Comparison of ENCODE assay signal across 14 cellular contexts in genomic region chr15:92645051-92645631, GRCh38. TPM values are rescaled to one million over a fixed set of nuclear protein-coding genes. Genes with fewer than 3 reads are reported as not detected.
DNase-seq lines count a peak whose midpoint lies in the region; ATAC-seq and TF ChIP-seq lines count a peak whose summit lies in the region.
"Had no signal": no experiment of that assay in that cellular context is flagged by ENCODE, and none has a peak within 500 bp of the region (broad histone marks: within the 10 kb centered on the region; RNA-seq: fewer than 3 reads in every experiment).

No MANE protein-coding gene starts in this region.

- intact Hi-C loops in esophagus squamous epithelium (cut with DNase I): no loop called here
- intact Hi-C loops in sciatic nerve (cut with DNase I): no loop called here

- 54 to 67% methylated on average over 6 of the region's 6 CpGs for whole genome bisulfite sequencing in esophagus squamous epithelium, 2 donors

- no peak overlapping the region for H3K4me3 Mint-ChIP-seq in GM23338
- H3K4me3 Mint-ChIP-seq: activated CD8-positive, alpha-beta memory T cell treated with anti-CD3 and anti-CD28 coated beads, Interleukin-2, amount 10 ng/mL, durations not matched to agents 7 days and 5 days; activated naive CD8-positive, alpha-beta T cell; immature natural killer cell; T-helper 17 cell had no signal

- peaks cover 7% of the 10 kb centered on the region; the same call in 2 of the 3 replicates for H3K9me3 Mint-ChIP-seq in GM23338
- H3K9me3 Mint-ChIP-seq: immature natural killer cell had no signal

- peaks cover 8% of the 10 kb centered on the region for H3K27me3 Mint-ChIP-seq in GM23338 (ENCODE audit: insufficient read depth, low read depth, poor library complexity)
- H3K27me3 Mint-ChIP-seq: activated naive CD8-positive, alpha-beta T cell had no signal

- peaks cover 14% of the 10 kb centered on the region for H3K36me3 Mint-ChIP-seq in GM23338 (ENCODE audit: low read depth)
- H3K36me3 Mint-ChIP-seq: activated CD8-positive, alpha-beta memory T cell treated with anti-CD3 and anti-CD28 coated beads, Interleukin-2, amount 10 ng/mL, durations not matched to agents 7 days and 5 days; immature natural killer cell had no signal

- H3K4me3 ChIP-seq in GM23338: no peak overlapping the region
- H3K4me3 ChIP-seq in esophagus squamous epithelium: no peak overlapping the region
- H3K4me3 ChIP-seq: coronary artery, sigmoid colon had no signal

- no peaks in the 10 kb centered on the region for H3K27me3 ChIP-seq in GM23338 (ENCODE audit: insufficient read depth)
- H3K27me3 ChIP-seq in esophagus squamous epithelium: no peaks in the 10 kb centered on the region
- H3K27me3 ChIP-seq: sigmoid colon had no signal

- H3F3A ChIP-seq in GM23338 (replicated peaks; ENCODE audit: low read depth): no peaks in the 10 kb centered on the region; the same call in 1 of the 2 replicates

- 0 out of 2 replicates have a peak overlapping the region, but pooled peaks have one; percentile 36 for H3K27ac ChIP-seq in GM23338 (ENCODE audit: low read depth)
- peak overlapping the region in 3 of 4 donors; percentile 22 to 63 (median 57) for H3K27ac ChIP-seq in esophagus squamous epithelium
- H3K27ac ChIP-seq: coronary artery, sigmoid colon had no signal

- peak overlapping the region; percentile 29; the same call in 1 of the 2 replicates for H3K27ac Mint-ChIP-seq in GM23338
- H3K27ac Mint-ChIP-seq: activated CD8-positive, alpha-beta memory T cell treated with anti-CD3 and anti-CD28 coated beads, Interleukin-2, amount 10 ng/mL, durations not matched to agents 7 days and 5 days; activated naive CD8-positive, alpha-beta T cell; immature natural killer cell; T-helper 17 cell had no signal

- no peak overlapping the region for H2AFZ ChIP-seq in GM23338

- ATAC-seq in GM23338: no peak
- ATAC-seq in sciatic nerve: peak; percentile 36
- ATAC-seq in HG02840 (IDR thresholded peaks at IDR 0.05; ENCODE audit: low FRiP score, unreplicated experiment): no peak
- ATAC-seq: activated CD8-positive, alpha-beta memory T cell treated with anti-CD3 and anti-CD28 coated beads, Interleukin-2, amount 10 ng/mL, durations not matched to agents 7 days and 5 days; T-helper 17 cell had no signal

- H3K36me3 ChIP-seq in GM23338 (ENCODE audit: insufficient read depth): no peaks in the 10 kb centered on the region
- no peaks in the 10 kb centered on the region for H3K36me3 ChIP-seq in esophagus squamous epithelium
- H3K36me3 ChIP-seq: sigmoid colon had no signal

- DNase-seq in GM23338 (ENCODE audit: low spot score): no peak
- peak; percentile 24 for DNase-seq in NCI-H82 treated with DMSO at 0.1 percent for 48 hours (lab: John Stamatoyannopoulos, UW; ENCODE audit: unreplicated experiment)
- DNase-seq in esophagus squamous epithelium (lab: John Stamatoyannopoulos, UW): no peak
- no peak for DNase-seq in sciatic nerve (ENCODE audit: low spot score)
- DNase-seq in anterior cingulate cortex (lab: John Stamatoyannopoulos, UW): no peak
- no peak for DNase-seq in DMS114 treated with DMSO at 0.1 percent for 48 hours (lab: John Stamatoyannopoulos, UW; ENCODE audit: unreplicated experiment)
- DNase-seq: activated CD8-positive, alpha-beta memory T cell treated with anti-CD3 and anti-CD28 coated beads, Interleukin-2, amount 10 ng/mL, durations not matched to agents 7 days and 5 days; immature natural killer cell; sigmoid colon; substantia nigra; T-helper 17 cell had no signal

- H3K9me3 ChIP-seq in esophagus squamous epithelium: no peaks in the 10 kb centered on the region
- H3K9me3 ChIP-seq: sigmoid colon had no signal

- TF ChIP-seq POLR2A in esophagus squamous epithelium (IDR thresholded peaks at IDR 0.05): no peak

- H4K20me1 ChIP-seq in GM23338 (replicated peaks; ENCODE audit: insufficient read depth): no peaks in the 10 kb centered on the region

- H3K4me1 Mint-ChIP-seq in GM23338: peaks cover 47% of the 10 kb centered on the region
- H3K4me1 Mint-ChIP-seq: activated CD8-positive, alpha-beta memory T cell treated with anti-CD3 and anti-CD28 coated beads, Interleukin-2, amount 10 ng/mL, durations not matched to agents 7 days and 5 days; immature natural killer cell had no signal

- peaks cover 10% of the 10 kb centered on the region for H3K9me2 ChIP-seq in GM23338 (ENCODE audit: insufficient read depth)

- H3K4me1 ChIP-seq in GM23338 (ENCODE audit: insufficient read depth) (peaks cover 35% of the 10 kb centered on the region), esophagus squamous epithelium (peaks cover 0 to 29% (median 0%) of the 10 kb centered on the region in 3 donors)

- peaks cover 78% of the 10 kb centered on the region for H3K79me2 ChIP-seq in GM23338 (replicated peaks; ENCODE audit: insufficient read depth)

- TF ChIP-seq CTCF in GM23338 (conservative IDR thresholded peaks at IDR 0.05; ENCODE audit: low read depth in 2 of 2) (no peak), esophagus squamous epithelium (IDR thresholded peaks at IDR 0.05) (no peak)

- no peak overlapping the region for H3K4me2 ChIP-seq in GM23338

TF ChIP-seq in GM23338, 12 proteins besides CTCF, POLR2A, EP300 and RAD21:
- TF ChIP-seq ZNF331 (CRISPR knock-in tag; IDR thresholded peaks at IDR 0.05; ENCODE audit: low read depth) (no peak), EZH2phosphoT487 (IDR thresholded peaks at IDR 0.05; ENCODE audit: unreplicated experiment) (no peak), ZNF114 (CRISPR knock-in tag; IDR thresholded peaks at IDR 0.05) (no peak), ETS1 (IDR thresholded peaks at IDR 0.05) (no peak), POLR2AphosphoS5 (IDR thresholded peaks at IDR 0.05; ENCODE audit: low read depth) (no peak), STAT1 (IDR thresholded peaks at IDR 0.05; ENCODE audit: unreplicated experiment) (no peak), CREB1 (CRISPR knock-in tag; IDR thresholded peaks at IDR 0.05; ENCODE audit: low read depth) (no peak)

RNA-seq across cellular contexts. Expression of gene FAM174B, which starts 10.4 kb away (rescaled TPM):
- 15.0 and 25.1 TPM in 2 replicates for total RNA-seq in GM23338 (2014; rRNA removed; shearing (Covaris generic))
- polyA plus RNA-seq in GM23338 (2016; fragmentation: Nextera tagmentation; extraction: Ambion mirVana): 21.5 and 21.8 TPM in 2 replicates
- total RNA-seq in esophagus squamous epithelium (10 to 100 TPM in 1 of 4 donors, 1 to 10 TPM in 3; 1.4 to 11.7 (median 4.2) TPM), sciatic nerve (17.5 TPM)
